In the genomic region with DNA sequence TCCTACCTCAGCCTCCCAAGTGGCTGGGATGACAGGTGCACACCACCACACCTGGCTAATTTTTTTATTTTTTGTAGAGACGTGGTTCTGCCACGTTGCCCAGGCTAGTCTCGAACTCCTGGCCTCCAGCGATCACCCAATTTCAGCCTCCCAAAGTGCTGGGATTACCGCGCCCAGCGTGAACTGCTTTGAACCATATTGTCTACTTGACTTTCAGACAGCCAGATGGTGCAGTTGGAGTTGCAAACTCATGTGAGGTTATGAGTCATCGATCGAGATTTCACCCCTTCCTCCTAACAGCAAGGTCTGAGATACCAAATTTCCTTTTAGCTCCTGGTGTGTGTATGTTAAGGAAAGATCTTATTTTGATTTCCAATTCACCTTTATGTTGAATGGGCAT, we compare ENCODE assay signal across 9 cellular contexts. TPM values are rescaled to one million over a fixed set of nuclear protein-coding genes. Genes with fewer than 3 reads are reported as not detected.
DNase-seq lines count a peak whose midpoint lies in the region; ATAC-seq and TF ChIP-seq lines count a peak whose summit lies in the region.
"Had no signal": no experiment of that assay in that cellular context is flagged by ENCODE, and none has a peak within 500 bp of the region (broad histone marks: within the 10 kb centered on the region; RNA-seq: fewer than 3 reads in every experiment).

No MANE protein-coding gene starts in this region.

- CTCF ChIA-PET in activated naive CD4-positive, alpha-beta T cell treated with anti-CD3 and anti-CD28 coated beads, Interleukin-2, amount 10 ng/mL, durations not matched to agents 7 days and 5 days (lab: Charles Lee) = interaction anchor here (0.7 to 1.9 kb wide), 7 partner anchors 8 to 102 kb away, joined by 3 to 15 read pairs (median 3); no protein-coding TSS in a partner anchor

- no peaks in the 10 kb centered on the region for H3K9me3 Mint-ChIP-seq in activated naive CD4-positive, alpha-beta T cell treated with anti-CD3 and anti-CD28 coated beads, Interleukin-2, amount 10 ng/mL, durations not matched to agents 7 days and 5 days
- no peaks in the 10 kb centered on the region for H3K9me3 Mint-ChIP-seq in activated naive CD4-positive, alpha-beta T cell treated with anti-CD3 and anti-CD28 coated beads, Interleukin-2, amount 50 U/mL, for 72 hours
- H3K9me3 Mint-ChIP-seq: CD4-positive, alpha-beta memory T cell; mesothelial cell of epicardium had no signal

- ATAC-seq in activated naive CD4-positive, alpha-beta T cell treated with anti-CD3 and anti-CD28 coated beads, Interleukin-2, amount 50 U/mL, for 72 hours = no peak
- no peak for ATAC-seq in gastrocnemius medialis
- ATAC-seq: body of pancreas had no signal

- H3K27ac ChIP-seq in gastrocnemius medialis = peak overlapping the region; percentile 92 to 100 (median 96)

- peaks cover 37% of the 10 kb centered on the region for H3K4me1 Mint-ChIP-seq in activated naive CD4-positive, alpha-beta T cell treated with anti-CD3 and anti-CD28 coated beads, Interleukin-2, amount 10 ng/mL, durations not matched to agents 7 days and 5 days

- DNase-seq in activated naive CD4-positive, alpha-beta T cell treated with anti-CD3 and anti-CD28 coated beads, Interleukin-2, amount 10 ng/mL, durations not matched to agents 7 days and 5 days = peak; percentile 41
- no peak for DNase-seq in activated naive CD4-positive, alpha-beta T cell treated with anti-CD3 and anti-CD28 coated beads, Interleukin-2, amount 50 U/mL, for 16 hours
- DNase-seq in activated naive CD4-positive, alpha-beta T cell treated with anti-CD3 and anti-CD28 coated beads, Interleukin-2, amount 50 U/mL, for 72 hours (ENCODE audit: low spot score in 2 of 2) = no peak
- DNase-seq in gastrocnemius medialis (peak in 1 of 2 donors; percentile 49), COLO829 (ENCODE audit: low spot score) (no peak), NCI-H510A (lab: John Stamatoyannopoulos, UW) (no peak)
- DNase-seq: CD4-positive, alpha-beta memory T cell had no signal

- H3K4me3 ChIP-seq in gastrocnemius medialis = no peak overlapping the region
- H3K4me3 ChIP-seq: body of pancreas had no signal

- H3K36me3 Mint-ChIP-seq in activated naive CD4-positive, alpha-beta T cell treated with anti-CD3 and anti-CD28 coated beads, Interleukin-2, amount 10 ng/mL, durations not matched to agents 7 days and 5 days = no peaks in the 10 kb centered on the region
- no peaks in the 10 kb centered on the region for H3K36me3 Mint-ChIP-seq in activated naive CD4-positive, alpha-beta T cell treated with anti-CD3 and anti-CD28 coated beads, Interleukin-2, amount 50 U/mL, for 72 hours

- in situ Hi-C loops in gastrocnemius medialis (cut with MboI; ENCODE audit: low sequenced_read_pairs in 4 of 4) = no loop called here

- H3K27me3 Mint-ChIP-seq in activated naive CD4-positive, alpha-beta T cell treated with anti-CD3 and anti-CD28 coated beads, Interleukin-2, amount 10 ng/mL, durations not matched to agents 7 days and 5 days = peaks cover 32% of the 10 kb centered on the region
- H3K27me3 Mint-ChIP-seq: CD4-positive, alpha-beta memory T cell had no signal

- no peak for TF ChIP-seq POLR2A in gastrocnemius medialis (IDR thresholded peaks at IDR 0.05)

- no peaks in the 10 kb centered on the region for H3K9me3 ChIP-seq in gastrocnemius medialis
- H3K9me3 ChIP-seq: body of pancreas had no signal

- intact Hi-C loops in gastrocnemius medialis (cut with DNase I; ENCODE audit: low total_unique reads) = loop anchor here (5.0 kb wide), 1 partner anchor 84 kb away; the partner anchor contains the start of gene COLGALT1

- H3K27me3 ChIP-seq in gastrocnemius medialis = no peaks in the 10 kb centered on the region
- H3K27me3 ChIP-seq: body of pancreas had no signal

- no peak overlapping the region for H3K4me3 Mint-ChIP-seq in activated naive CD4-positive, alpha-beta T cell treated with anti-CD3 and anti-CD28 coated beads, Interleukin-2, amount 10 ng/mL, durations not matched to agents 7 days and 5 days
- H3K4me3 Mint-ChIP-seq: mesothelial cell of epicardium had no signal

- H3K27ac Mint-ChIP-seq in activated naive CD4-positive, alpha-beta T cell treated with anti-CD3 and anti-CD28 coated beads, Interleukin-2, amount 10 ng/mL, durations not matched to agents 7 days and 5 days = no peak overlapping the region
- peak overlapping the region; percentile 46 to 57 for H3K27ac Mint-ChIP-seq in activated naive CD4-positive, alpha-beta T cell treated with anti-CD3 and anti-CD28 coated beads, Interleukin-2, amount 50 U/mL, for 72 hours
- H3K27ac Mint-ChIP-seq: mesothelial cell of epicardium had no signal

- H3K36me3 ChIP-seq in gastrocnemius medialis = no peaks in the 10 kb centered on the region

- peaks cover 33 to 42% of the 10 kb centered on the region in 2 donors for H3K4me1 ChIP-seq in gastrocnemius medialis

- no peak for TF ChIP-seq CTCF in gastrocnemius medialis (IDR thresholded peaks at IDR 0.05 in 4 of 5, conservative IDR thresholded peaks at IDR 0.05 in 1 of 5)

RNA-seq across cellular contexts. Expression of gene SLC27A1, which starts 2.7 kb away (rescaled TPM):
- total RNA-seq in activated naive CD4-positive, alpha-beta T cell treated with anti-CD3 and anti-CD28 coated beads, Interleukin-2, amount 50 U/mL, for 72 hours = 1 to 10 TPM; 5.8 to 6.3 TPM
- total RNA-seq in gastrocnemius medialis = 10 to 100 TPM; 20.7 to 53.8 (median 43.7) TPM

RNA-seq across cellular contexts. Expression of gene NXNL1, which starts 12.3 kb away (rescaled TPM):
- total RNA-seq in activated naive CD4-positive, alpha-beta T cell treated with anti-CD3 and anti-CD28 coated beads, Interleukin-2, amount 50 U/mL, for 72 hours = not detected
- not detected for total RNA-seq in gastrocnemius medialis
- total RNA-seq: body of pancreas; CD4-positive, alpha-beta memory T cell; mesothelial cell of epicardium had no signal

RNA-seq across cellular contexts. Expression of gene TMEM221, which starts 24.6 kb away (rescaled TPM):
- total RNA-seq in activated naive CD4-positive, alpha-beta T cell treated with anti-CD3 and anti-CD28 coated beads, Interleukin-2, amount 50 U/mL, for 72 hours = not detected
- total RNA-seq in gastrocnemius medialis = not detected
- total RNA-seq: CD4-positive, alpha-beta memory T cell had no signal

RNA-seq across cellular contexts. Expression of gene PGLS, which starts 38.4 kb away (rescaled TPM):
- 10 to 100 TPM; 50.3 to 70.6 TPM for total RNA-seq in activated naive CD4-positive, alpha-beta T cell treated with anti-CD3 and anti-CD28 coated beads, Interleukin-2, amount 50 U/mL, for 72 hours
- total RNA-seq in gastrocnemius medialis = 10 to 100 TPM; 22.1 to 25.1 (median 23.4) TPM

RNA-seq across cellular contexts. Expression of gene MVB12A, which starts 53.2 kb away (rescaled TPM):
- 10 to 100 TPM; 34.4 to 55.2 TPM for total RNA-seq in activated naive CD4-positive, alpha-beta T cell treated with anti-CD3 and anti-CD28 coated beads, Interleukin-2, amount 50 U/mL, for 72 hours
- total RNA-seq in gastrocnemius medialis = 10 to 100 TPM; 35.8 to 62.7 (median 52.3) TPM
